ENCODE assay signal across 2 cellular contexts in the genomic region with DNA sequence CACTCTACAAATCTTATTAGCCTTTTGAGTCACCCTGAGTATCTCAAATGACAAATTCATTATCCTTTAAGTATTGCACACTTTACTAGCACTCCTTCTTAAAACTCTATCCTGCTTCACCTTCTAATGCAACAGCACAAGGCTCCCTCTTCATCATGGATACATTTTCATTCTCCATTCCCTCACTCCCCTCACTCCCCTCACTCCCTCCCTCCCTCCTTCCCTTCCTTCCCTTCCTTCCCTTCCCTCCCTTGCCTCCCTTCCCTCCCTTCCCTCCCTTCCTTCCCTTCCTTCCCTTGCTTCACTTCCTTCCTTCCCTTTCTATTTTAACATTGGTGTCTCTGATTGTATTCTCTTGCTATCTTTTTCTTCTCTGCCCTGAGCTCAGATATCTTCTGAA.
TF ChIP-seq lines count a peak whose summit lies in the region.

No MANE protein-coding gene starts in this region.

TF ChIP-seq in HepG2, 621 proteins besides CTCF, POLR2A, EP300 and RAD21 (continued from another document):
- no peak for TF ChIP-seq ZNF570 (CRISPR knock-in tag; IDR thresholded peaks at IDR 0.05; ENCODE audit: borderline replicate concordance)
- no peak for TF ChIP-seq ZNF205 (CRISPR knock-in tag; IDR thresholded peaks at IDR 0.05)

TF ChIP-seq in H1, 55 proteins besides CTCF, POLR2A, EP300 and RAD21 (continued from another document):
- TF ChIP-seq SAP30 (IDR thresholded peaks at IDR 0.05; ENCODE audit: insufficient read depth, insufficient replicate concordance, low read length) (no peak), BRCA1 (IDR thresholded peaks at IDR 0.05; ENCODE audit: low read depth, low read length) (no peak)
